Comparison of ENCODE assay signal across 11 cellular contexts in genomic region chr6:45698046-45698445, GRCh38.
DNase-seq lines count a peak whose midpoint lies in the region; TF ChIP-seq lines count a peak whose summit lies in the region.
"Had no signal": no experiment of that assay in that cellular context is flagged by ENCODE, and none has a peak within 500 bp of the region (broad histone marks: within the 10 kb centered on the region; RNA-seq: fewer than 3 reads in every experiment).

No MANE protein-coding gene starts in this region.

- no peaks in the 10 kb centered on the region for H3K9me3 ChIP-seq in adipocyte (ENCODE audit: control insufficient read depth, low read length)
- H3K9me3 ChIP-seq in neuronal stem cell (replicated peaks in 1 of 2; ENCODE audit: control insufficient read depth in 2 of 2, insufficient read depth in 1 of 2, low read depth in 1 of 2, low read length in 2 of 2), result peaks cover 0 to 3% of the 10 kb centered on the region in 2 donors

- H3K27me3 ChIP-seq in adipocyte (replicated peaks; ENCODE audit: control insufficient read depth, insufficient read depth, low read length) (no peaks in the 10 kb centered on the region), neuronal stem cell (ENCODE audit: control insufficient read depth in 3 of 3, insufficient read depth in 3 of 3, low read depth in 1 of 3, low read length in 3 of 3) (peaks cover 0 to 14% (median 0%) of the 10 kb centered on the region in 3 experiments)

- H2BK5ac ChIP-seq in neuronal stem cell (ENCODE audit: low read length), result no peak overlapping the region

- H3K4ac ChIP-seq in neuronal stem cell (ENCODE audit: low read length), result no peak overlapping the region

- no peak overlapping the region for H2BK12ac ChIP-seq in neuronal stem cell (ENCODE audit: low read length)

- no peak for TF ChIP-seq CTCF in lower leg skin (IDR thresholded peaks at IDR 0.05)

- H2BK15ac ChIP-seq in neuronal stem cell (ENCODE audit: low read length), result no peak overlapping the region

- H2BK120ac ChIP-seq in neuronal stem cell (ENCODE audit: low read depth, low read length), result no peak overlapping the region

- H3K4me1 ChIP-seq in adipocyte (ENCODE audit: control insufficient read depth, insufficient read depth, low read length) (peaks cover 8% of the 10 kb centered on the region), neuronal stem cell (ENCODE audit: control insufficient read depth in 2 of 2, insufficient read depth in 1 of 2, low read depth in 1 of 2, low read length in 2 of 2) (peaks cover 3 to 9% of the 10 kb centered on the region in 2 donors)

- no peak overlapping the region for H3K4me2 ChIP-seq in neuronal stem cell (ENCODE audit: insufficient read depth, low read length, poor library complexity, severe bottlenecking)

- no peak overlapping the region for H3K23ac ChIP-seq in neuronal stem cell (ENCODE audit: low read depth, low read length, poor library complexity)

- H2AFZ ChIP-seq in neuronal stem cell (ENCODE audit: low read length), result no peak overlapping the region

- DNase-seq in EL, result peak; percentile 75
- DNase-seq in M059J (ENCODE audit: low read depth), result peak; percentile 86
- DNase-seq in adipocyte (ENCODE audit: low read depth), result peak; percentile 82
- no peak for DNase-seq in neuronal stem cell (ENCODE audit: low spot score)
- no peak for DNase-seq in lower leg skin (ENCODE audit: low spot score in 2 of 2)
- DNase-seq in NCI-H748 treated with DMSO at 0.1 percent for 48 hours (lab: John Stamatoyannopoulos, UW), result no peak
- no peak for DNase-seq in NCI-H146 (lab: John Stamatoyannopoulos, UW)
- no peak for DNase-seq in activated CD8-positive, alpha-beta memory T cell treated with anti-CD3 and anti-CD28 coated beads, Interleukin-2, amount 50 U/mL, for 48 hours
- DNase-seq: activated gamma-delta T cell treated with Interleukin-2 at 50 U/mL for 16 hours, GDM1, NCI-H187 had no signal

- H4K91ac ChIP-seq in neuronal stem cell (ENCODE audit: low read depth, low read length, poor library complexity), result no peak overlapping the region

- H3K14ac ChIP-seq in neuronal stem cell (ENCODE audit: low read length), result no peak overlapping the region

- no peak overlapping the region for H4K8ac ChIP-seq in neuronal stem cell (ENCODE audit: low read depth, low read length)

- intact Hi-C loops in lower leg skin (cut with DNase I; ENCODE audit: low total_unique reads), result no loop called here

- H3K27ac ChIP-seq in neuronal stem cell (replicated peaks; ENCODE audit: low read length), result peak overlapping the region; percentile 31

- no peak for TF ChIP-seq POLR2A in lower leg skin (IDR thresholded peaks at IDR 0.05)

- H3K18ac ChIP-seq in neuronal stem cell (ENCODE audit: low read length), result no peak overlapping the region

- no peak overlapping the region for H3K9ac ChIP-seq in adipocyte (ENCODE audit: low read length)
- H3K9ac ChIP-seq in neuronal stem cell (ENCODE audit: low read depth, low read length, poor library complexity), result no peak overlapping the region

- H3K79me1 ChIP-seq in neuronal stem cell (ENCODE audit: low read depth, low read length), result no peaks in the 10 kb centered on the region

- H2AK5ac ChIP-seq in neuronal stem cell (ENCODE audit: low read depth, low read length), result no peak overlapping the region

- H3K36me3 ChIP-seq in adipocyte (ENCODE audit: control insufficient read depth, insufficient read depth, low read length, severe bottlenecking) (no peaks in the 10 kb centered on the region), neuronal stem cell (replicated peaks in 1 of 2; ENCODE audit: control insufficient read depth in 2 of 2, insufficient read depth in 2 of 2, low read length in 2 of 2) (no peaks in the 10 kb centered on the region)

- no CpG with 5 or more reads among the region's 2 CpGs for WGBS in neuronal stem cell (ENCODE audit: extremely low coverage in 2 of 2, insufficient read length in 2 of 2, insufficient replicate concordance in 1 of 2), 2 donors
- 75% methylated on average over 2 of the region's 2 CpGs for WGBS in lower leg skin, 2 donors

- H3K4me3 ChIP-seq in adipocyte (ENCODE audit: low read length), result no peak overlapping the region
- H3K4me3 ChIP-seq in neuronal stem cell (ENCODE audit: low read length in 2 of 2), result no peak overlapping the region
- no peak overlapping the region for H3K4me3 ChIP-seq in lower leg skin (ENCODE audit: low read depth, poor library complexity, severe bottlenecking)

Comparison
In these comparisons a context has a peak if more than half of its experiments do, and no peak if none do; other contexts are left out.
1. DNase-seq: peak in EL (single experiment), M059J (single experiment) and adipocyte (single experiment); none in neuronal stem cell (single experiment), lower leg skin (0 of 2), NCI-H748 treated with DMSO at 0.1 percent for 48 hours (single experiment), NCI-H146 (single experiment) and activated CD8-positive, alpha-beta memory T cell treated with anti-CD3 and anti-CD28 coated beads, Interleukin-2, amount 50 U/mL, for 48 hours (single experiment).